28 cellular contexts compared by ENCODE assay signal in the genomic region with DNA sequence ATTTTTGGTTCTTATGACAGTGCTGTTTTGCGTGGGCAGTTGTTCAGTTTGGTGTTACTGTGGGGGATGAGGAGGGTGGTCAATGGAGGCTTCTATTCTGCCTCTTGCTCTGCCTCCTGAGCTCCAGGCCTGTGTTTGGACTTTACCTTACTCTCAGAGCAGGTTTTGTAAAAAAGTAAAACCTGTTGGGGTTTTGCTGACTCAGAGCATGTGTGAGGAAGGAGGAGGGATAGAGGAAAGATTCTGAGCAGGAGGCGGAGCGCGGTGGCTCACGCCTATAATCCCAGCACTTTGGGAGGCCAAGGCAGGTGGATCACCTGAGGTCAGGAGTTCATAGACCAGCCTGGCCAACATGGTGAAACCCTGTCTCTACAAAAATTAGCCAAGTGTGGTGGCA. TPM values are rescaled to one million over a fixed set of nuclear protein-coding genes. Genes with fewer than 3 reads are reported as not detected.
DNase-seq lines count a peak whose midpoint lies in the region; ATAC-seq and TF ChIP-seq lines count a peak whose summit lies in the region.
"Had no signal": no experiment of that assay in that cellular context is flagged by ENCODE, and none has a peak within 500 bp of the region (broad histone marks: within the 10 kb centered on the region; RNA-seq: fewer than 3 reads in every experiment).

No MANE protein-coding gene starts in this region.

- H3K27me3 ChIP-seq in esophagus squamous epithelium (no peaks in the 10 kb centered on the region), parathyroid adenoma (ENCODE audit: control insufficient read depth, insufficient read depth, low read length) (no peaks in the 10 kb centered on the region)
- H3K27me3 ChIP-seq: adrenal gland; BLaER1 treated with 17β-estradiol and CSF1 and Interleukin-3, amounts not matched to agents 10 nM and 100 nM; spleen had no signal

- peaks cover 12% of the 10 kb centered on the region for H3K4me1 Mint-ChIP-seq in Calu3 (ENCODE audit: low read depth, unreplicated experiment)
- H3K4me1 Mint-ChIP-seq: activated CD4-positive, alpha-beta memory T cell treated with anti-CD3 and anti-CD28 coated beads, Interleukin-2, amount 10 ng/mL, durations not matched to agents 7 days and 5 days; activated naive CD4-positive, alpha-beta T cell treated with anti-CD3 and anti-CD28 coated beads, Interleukin-2, amount 10 ng/mL, durations not matched to agents 7 days and 5 days had no signal

- H3K9ac ChIP-seq in parathyroid adenoma = no peak overlapping the region
- H3K9ac ChIP-seq: BLaER1 treated with 17β-estradiol and CSF1 and Interleukin-3, amounts not matched to agents 10 nM and 100 nM had no signal

- peak overlapping the region; percentile 86 for H2AFZ ChIP-seq in parathyroid adenoma

- H3K27me3 Mint-ChIP-seq in Calu3 (ENCODE audit: unreplicated experiment) = peaks cover 5% of the 10 kb centered on the region
- H3K27me3 Mint-ChIP-seq: stimulated activated naive CD8-positive, alpha-beta T cell treated with anti-CD3 and anti-CD28 coated beads, Interleukin-15, amount 100 ng/mL, for 72 hours had no signal

- H3K27ac ChIP-seq in esophagus squamous epithelium = peak overlapping the region; percentile 71 to 86 (median 79)
- peak overlapping the region; percentile 94 for H3K27ac ChIP-seq in parathyroid adenoma
- H3K27ac ChIP-seq: adrenal gland; BLaER1 treated with 17β-estradiol and CSF1 and Interleukin-3, amounts not matched to agents 10 nM and 100 nM; gastrocnemius medialis; spleen; thoracic aorta had no signal

- no peak overlapping the region for H3K27ac Mint-ChIP-seq in Calu3 (ENCODE audit: unreplicated experiment)
- H3K27ac Mint-ChIP-seq: activated CD4-positive, alpha-beta memory T cell treated with anti-CD3 and anti-CD28 coated beads, Interleukin-2, amount 10 ng/mL, durations not matched to agents 7 days and 5 days; activated naive CD4-positive, alpha-beta T cell treated with anti-CD3 and anti-CD28 coated beads, Interleukin-2, amount 10 ng/mL, durations not matched to agents 7 days and 5 days; effector memory CD8-positive, alpha-beta T cell; T-helper 2 cell treated with Interferon-gamma antibody and Interleukin-4, amounts not matched to agents 5 μg/mL and 100 μg/mL, for 36 hours had no signal

- H3K4me3 Mint-ChIP-seq in Calu3 (ENCODE audit: low read depth, unreplicated experiment) = no peak overlapping the region
- H3K4me3 Mint-ChIP-seq: activated CD4-positive, alpha-beta memory T cell treated with anti-CD3 and anti-CD28 coated beads, Interleukin-2, amount 10 ng/mL, durations not matched to agents 7 days and 5 days; activated naive CD4-positive, alpha-beta T cell treated with anti-CD3 and anti-CD28 coated beads, Interleukin-2, amount 10 ng/mL, durations not matched to agents 7 days and 5 days; effector memory CD8-positive, alpha-beta T cell; stimulated activated naive CD8-positive, alpha-beta T cell treated with anti-CD3 and anti-CD28 coated beads, Interleukin-15, amount 100 ng/mL, for 72 hours; T-helper 2 cell treated with Interferon-gamma antibody and Interleukin-4, amounts not matched to agents 5 μg/mL and 100 μg/mL, for 36 hours had no signal

- H3K9me3 ChIP-seq in esophagus squamous epithelium (no peaks in the 10 kb centered on the region), parathyroid adenoma (ENCODE audit: control insufficient read depth, low read length) (no peaks in the 10 kb centered on the region)
- H3K9me3 ChIP-seq: adrenal gland, thoracic aorta had no signal

- CTCF ChIA-PET in Calu3 (lab: Charles Lee) = interaction anchor here (0.5 kb wide), 1 partner anchor 171 kb away, joined by 4 read pairs; no protein-coding TSS in a partner anchor

- peak overlapping the region; percentile 53 for H3K4me2 ChIP-seq in parathyroid adenoma (ENCODE audit: low read length)

- no peak for TF ChIP-seq CTCF in Calu3 (IDR thresholded peaks at IDR 0.05; ENCODE audit: unreplicated experiment)
- no peak for TF ChIP-seq CTCF in LNCaP clone FGC (IDR thresholded peaks at IDR 0.05; ENCODE audit: control insufficient read depth, extremely low read depth, insufficient read depth)
- no peak for TF ChIP-seq CTCF in esophagus squamous epithelium (IDR thresholded peaks at IDR 0.05)
- TF ChIP-seq CTCF in parathyroid adenoma (IDR thresholded peaks at IDR 0.05) = no peak

- H3K4me3 ChIP-seq in LNCaP clone FGC (ENCODE audit: low read depth, low read length) = no peak overlapping the region
- no peak overlapping the region for H3K4me3 ChIP-seq in esophagus squamous epithelium
- H3K4me3 ChIP-seq in parathyroid adenoma (ENCODE audit: low read depth, low read length) = peak overlapping the region; percentile 17
- H3K4me3 ChIP-seq: adrenal gland; BLaER1 treated with 17β-estradiol and CSF1 and Interleukin-3, amounts not matched to agents 10 nM and 100 nM; gastrocnemius medialis; spleen; thoracic aorta had no signal

- intact Hi-C loops in Calu3 (cut with micrococcal nuclease; ENCODE audit: unreplicated experiment) = no loop called here
- intact Hi-C loops in esophagus squamous epithelium (cut with DNase I) = no loop called here

- TF ChIP-seq POLR2A in esophagus squamous epithelium (IDR thresholded peaks at IDR 0.05) = no peak

- DNase-seq in Calu3 (peak; percentile 20), LNCaP clone FGC (ENCODE audit: low read depth) (peak; percentile 50), esophagus squamous epithelium (lab: John Stamatoyannopoulos, UW) (no peak), AG20443 (ENCODE audit: low spot score) (no peak)
- DNase-seq: activated CD4-positive, alpha-beta memory T cell treated with anti-CD3 and anti-CD28 coated beads, Interleukin-2, amount 10 ng/mL, durations not matched to agents 7 days and 5 days; activated CD8-positive, alpha-beta memory T cell treated with anti-CD3 and anti-CD28 coated beads, Interleukin-2, amount 50 U/mL, for 4 hours; activated naive CD4-positive, alpha-beta T cell treated with anti-CD3 and anti-CD28 coated beads, Interleukin-2, amount 10 ng/mL, durations not matched to agents 7 days and 5 days; adrenal gland; central memory CD4-positive, alpha-beta T cell; COR-L47; DND-41; effector memory CD8-positive, alpha-beta T cell; gastrocnemius medialis; GOT3; NCI-H1436 treated with DMSO at 0.1 percent for 48 hours; NCI-H226; NCI-H69; right cardiac atrium; SHP77 treated with DMSO at 0.1 percent for 48 hours; spleen; stimulated activated CD4-positive, alpha-beta T cell treated with anti-CD3 and anti-CD28 coated beads, Interleukin-2, amount 100 ng/mL, for 24 hours; stimulated activated naive CD8-positive, alpha-beta T cell treated with anti-CD3 and anti-CD28 coated beads, Interleukin-15, amount 100 ng/mL, for 72 hours had no signal

- H3K36me3 ChIP-seq in esophagus squamous epithelium (peaks cover 0 to 45% (median 0%) of the 10 kb centered on the region in 3 donors), parathyroid adenoma (ENCODE audit: control insufficient read depth, insufficient read depth, low read length) (no peaks in the 10 kb centered on the region)
- H3K36me3 ChIP-seq: adrenal gland; BLaER1 treated with 17β-estradiol and CSF1 and Interleukin-3, amounts not matched to agents 10 nM and 100 nM; gastrocnemius medialis; spleen had no signal

- no peaks in the 10 kb centered on the region for H3K79me2 ChIP-seq in parathyroid adenoma

- 60 to 64% methylated on average over 1 of the region's 5 CpGs for WGBS in esophagus squamous epithelium, 2 donors

- H3K4me1 ChIP-seq in esophagus squamous epithelium (peaks cover 14 to 70% (median 19%) of the 10 kb centered on the region in 3 donors), parathyroid adenoma (peaks cover 31% of the 10 kb centered on the region)
- H3K4me1 ChIP-seq: adrenal gland, gastrocnemius medialis, spleen had no signal

- ATAC-seq in GM21717 (IDR thresholded peaks at IDR 0.05; ENCODE audit: unreplicated experiment) = no peak
- ATAC-seq in HG02759 (IDR thresholded peaks at IDR 0.05; ENCODE audit: unreplicated experiment) = no peak
- ATAC-seq: effector memory CD8-positive, alpha-beta T cell; gastrocnemius medialis; right cardiac atrium; stimulated activated naive CD8-positive, alpha-beta T cell treated with anti-CD3 and anti-CD28 coated beads, Interleukin-15, amount 100 ng/mL, for 72 hours had no signal

- BruUV-seq in Calu3 (replicated peaks; lab: Mats Ljungman, UMichigan) = no TSS peak

- H3K9me3 Mint-ChIP-seq in Calu3 (ENCODE audit: low read depth, unreplicated experiment) = no peaks in the 10 kb centered on the region
- H3K9me3 Mint-ChIP-seq: activated CD4-positive, alpha-beta memory T cell treated with anti-CD3 and anti-CD28 coated beads, Interleukin-2, amount 10 ng/mL, durations not matched to agents 7 days and 5 days; activated naive CD4-positive, alpha-beta T cell treated with anti-CD3 and anti-CD28 coated beads, Interleukin-2, amount 10 ng/mL, durations not matched to agents 7 days and 5 days; effector memory CD8-positive, alpha-beta T cell; stimulated activated naive CD8-positive, alpha-beta T cell treated with anti-CD3 and anti-CD28 coated beads, Interleukin-15, amount 100 ng/mL, for 72 hours; T-helper 2 cell treated with Interferon-gamma antibody and Interleukin-4, amounts not matched to agents 5 μg/mL and 100 μg/mL, for 36 hours had no signal

- no peaks in the 10 kb centered on the region for H3K36me3 Mint-ChIP-seq in Calu3 (ENCODE audit: insufficient read depth, unreplicated experiment)
- H3K36me3 Mint-ChIP-seq: activated naive CD4-positive, alpha-beta T cell treated with anti-CD3 and anti-CD28 coated beads, Interleukin-2, amount 10 ng/mL, durations not matched to agents 7 days and 5 days had no signal

RNA-seq across cellular contexts. Expression of a gene that starts 6.7 kb away (rescaled TPM):
- total RNA-seq in Calu3 (2022) (0.24 and 0.42 TPM in 2 replicates), esophagus squamous epithelium (1,000 to 10,000 TPM in 1 of 4 donors, 100 to 1,000 TPM in 3; 419 to 1,497 (median 509) TPM)
- total RNA-seq: activated CD4-positive, alpha-beta memory T cell treated with anti-CD3 and anti-CD28 coated beads, Interleukin-2, amount 10 ng/mL, durations not matched to agents 7 days and 5 days; gastrocnemius medialis; spleen had no signal

Comparison
In these comparisons a context has a peak if more than half of its experiments do, and no peak if none do; other contexts are left out.
1. DNase-seq: peak in Calu3 (single experiment) and LNCaP clone FGC (single experiment); none in esophagus squamous epithelium (single experiment) and AG20443 (single experiment).
2. RNA of a gene that starts 6.7 kb away (total RNA-seq): 419 to 1,497 TPM in esophagus squamous epithelium; 0.24 to 0.42 TPM in Calu3; every median in the first group is over 100 times any median in the second.